1 cellular context compared by ENCODE assay signal in the genomic region with DNA sequence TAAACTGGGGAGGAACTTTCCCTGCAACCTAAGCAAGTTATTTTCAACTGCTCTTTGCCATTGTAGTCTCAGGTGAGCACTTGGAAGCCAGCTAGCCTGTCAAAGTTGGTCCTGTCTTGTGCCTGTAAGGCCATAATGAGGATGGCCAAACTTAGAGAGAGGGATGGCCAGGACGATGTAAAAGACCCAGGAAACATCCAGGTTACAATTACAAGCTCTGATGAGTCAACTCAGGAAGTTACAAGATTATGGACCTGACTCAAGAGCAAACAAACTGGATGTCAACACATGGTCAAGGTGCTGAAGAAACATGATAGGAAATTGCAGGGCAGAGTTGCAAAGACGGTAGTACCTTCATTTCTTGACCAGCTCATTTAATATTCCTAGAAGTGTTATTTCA.
TF ChIP-seq lines count a peak whose summit lies in the region.

No MANE protein-coding gene starts in this region.

TF ChIP-seq in HepG2, 621 proteins besides CTCF, POLR2A, EP300 and RAD21 (continued from another document and continues in another):
- TF ChIP-seq, protein P1, sequence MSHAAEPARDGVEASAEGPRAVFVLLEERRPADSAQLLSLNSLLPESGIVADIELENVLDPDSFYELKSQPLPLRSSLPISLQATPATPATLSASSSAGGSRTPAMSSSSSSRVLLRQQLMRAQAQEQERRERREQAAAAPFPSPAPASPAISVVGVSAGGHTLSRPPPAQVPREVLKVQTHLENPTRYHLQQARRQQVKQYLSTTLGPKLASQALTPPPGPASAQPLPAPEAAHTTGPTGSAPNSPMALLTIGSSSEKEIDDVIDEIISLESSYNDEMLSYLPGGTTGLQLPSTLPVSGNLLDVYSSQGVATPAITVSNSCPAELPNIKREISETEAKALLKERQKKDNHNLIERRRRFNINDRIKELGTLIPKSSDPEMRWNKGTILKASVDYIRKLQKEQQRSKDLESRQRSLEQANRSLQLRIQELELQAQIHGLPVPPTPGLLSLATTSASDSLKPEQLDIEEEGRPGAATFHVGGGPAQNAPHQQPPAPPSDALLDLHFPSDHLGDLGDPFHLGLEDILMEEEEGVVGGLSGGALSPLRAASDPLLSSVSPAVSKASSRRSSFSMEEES (CRISPR knock-in tag; IDR thresholded peaks at IDR 0.05) = 0 out of 2 replicates have a peak, but pooled peaks have one; percentile 48
- TF ChIP-seq, protein P2, sequence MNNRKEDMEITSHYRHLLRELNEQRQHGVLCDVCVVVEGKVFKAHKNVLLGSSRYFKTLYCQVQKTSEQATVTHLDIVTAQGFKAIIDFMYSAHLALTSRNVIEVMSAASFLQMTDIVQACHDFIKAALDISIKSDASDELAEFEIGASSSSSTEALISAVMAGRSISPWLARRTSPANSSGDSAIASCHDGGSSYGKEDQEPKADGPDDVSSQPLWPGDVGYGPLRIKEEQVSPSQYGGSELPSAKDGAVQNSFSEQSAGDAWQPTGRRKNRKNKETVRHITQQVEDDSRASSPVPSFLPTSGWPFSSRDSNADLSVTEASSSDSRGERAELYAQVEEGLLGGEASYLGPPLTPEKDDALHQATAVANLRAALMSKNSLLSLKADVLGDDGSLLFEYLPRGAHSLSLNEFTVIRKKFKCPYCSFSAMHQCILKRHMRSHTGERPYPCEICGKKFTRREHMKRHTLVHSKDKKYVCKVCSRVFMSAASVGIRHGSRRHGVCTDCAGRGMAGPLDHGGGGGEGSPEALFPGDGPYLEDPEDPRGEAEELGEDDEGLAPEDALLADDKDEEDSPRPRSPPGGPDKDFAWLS (CRISPR knock-in tag; IDR thresholded peaks at IDR 0.05; ENCODE audit: borderline replicate concordance) = no peak
- no peak for TF ChIP-seq MEIS2 (CRISPR knock-in tag; IDR thresholded peaks at IDR 0.05)
- TF ChIP-seq ZNF550 (CRISPR knock-in tag; IDR thresholded peaks at IDR 0.05; ENCODE audit: borderline replicate concordance) = no peak
- peak; percentile 78; the same call in 1 of the 2 replicates for TF ChIP-seq SIN3A (IDR thresholded peaks at IDR 0.05; ENCODE audit: borderline replicate concordance, low read depth, low read length)
- 0 out of 2 replicates have a peak, but pooled peaks have one; percentile 31 for TF ChIP-seq ERF (CRISPR knock-in tag; IDR thresholded peaks at IDR 0.05)
- TF ChIP-seq, protein P3, sequence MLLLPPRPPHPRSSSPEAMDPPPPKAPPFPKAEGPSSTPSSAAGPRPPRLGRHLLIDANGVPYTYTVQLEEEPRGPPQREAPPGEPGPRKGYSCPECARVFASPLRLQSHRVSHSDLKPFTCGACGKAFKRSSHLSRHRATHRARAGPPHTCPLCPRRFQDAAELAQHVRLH (CRISPR knock-in tag; IDR thresholded peaks at IDR 0.05; ENCODE audit: borderline replicate concordance, low read depth) = peak; percentile 36; the same call in 1 of the 2 replicates
- TF ChIP-seq DPF2 (CRISPR knock-in tag; IDR thresholded peaks at IDR 0.05; ENCODE audit: borderline replicate concordance, low read depth) = peak; percentile 74
- no peak for TF ChIP-seq ZNF660 (CRISPR knock-in tag; IDR thresholded peaks at IDR 0.05; ENCODE audit: borderline replicate concordance, low read depth)
- TF ChIP-seq, protein P4, sequence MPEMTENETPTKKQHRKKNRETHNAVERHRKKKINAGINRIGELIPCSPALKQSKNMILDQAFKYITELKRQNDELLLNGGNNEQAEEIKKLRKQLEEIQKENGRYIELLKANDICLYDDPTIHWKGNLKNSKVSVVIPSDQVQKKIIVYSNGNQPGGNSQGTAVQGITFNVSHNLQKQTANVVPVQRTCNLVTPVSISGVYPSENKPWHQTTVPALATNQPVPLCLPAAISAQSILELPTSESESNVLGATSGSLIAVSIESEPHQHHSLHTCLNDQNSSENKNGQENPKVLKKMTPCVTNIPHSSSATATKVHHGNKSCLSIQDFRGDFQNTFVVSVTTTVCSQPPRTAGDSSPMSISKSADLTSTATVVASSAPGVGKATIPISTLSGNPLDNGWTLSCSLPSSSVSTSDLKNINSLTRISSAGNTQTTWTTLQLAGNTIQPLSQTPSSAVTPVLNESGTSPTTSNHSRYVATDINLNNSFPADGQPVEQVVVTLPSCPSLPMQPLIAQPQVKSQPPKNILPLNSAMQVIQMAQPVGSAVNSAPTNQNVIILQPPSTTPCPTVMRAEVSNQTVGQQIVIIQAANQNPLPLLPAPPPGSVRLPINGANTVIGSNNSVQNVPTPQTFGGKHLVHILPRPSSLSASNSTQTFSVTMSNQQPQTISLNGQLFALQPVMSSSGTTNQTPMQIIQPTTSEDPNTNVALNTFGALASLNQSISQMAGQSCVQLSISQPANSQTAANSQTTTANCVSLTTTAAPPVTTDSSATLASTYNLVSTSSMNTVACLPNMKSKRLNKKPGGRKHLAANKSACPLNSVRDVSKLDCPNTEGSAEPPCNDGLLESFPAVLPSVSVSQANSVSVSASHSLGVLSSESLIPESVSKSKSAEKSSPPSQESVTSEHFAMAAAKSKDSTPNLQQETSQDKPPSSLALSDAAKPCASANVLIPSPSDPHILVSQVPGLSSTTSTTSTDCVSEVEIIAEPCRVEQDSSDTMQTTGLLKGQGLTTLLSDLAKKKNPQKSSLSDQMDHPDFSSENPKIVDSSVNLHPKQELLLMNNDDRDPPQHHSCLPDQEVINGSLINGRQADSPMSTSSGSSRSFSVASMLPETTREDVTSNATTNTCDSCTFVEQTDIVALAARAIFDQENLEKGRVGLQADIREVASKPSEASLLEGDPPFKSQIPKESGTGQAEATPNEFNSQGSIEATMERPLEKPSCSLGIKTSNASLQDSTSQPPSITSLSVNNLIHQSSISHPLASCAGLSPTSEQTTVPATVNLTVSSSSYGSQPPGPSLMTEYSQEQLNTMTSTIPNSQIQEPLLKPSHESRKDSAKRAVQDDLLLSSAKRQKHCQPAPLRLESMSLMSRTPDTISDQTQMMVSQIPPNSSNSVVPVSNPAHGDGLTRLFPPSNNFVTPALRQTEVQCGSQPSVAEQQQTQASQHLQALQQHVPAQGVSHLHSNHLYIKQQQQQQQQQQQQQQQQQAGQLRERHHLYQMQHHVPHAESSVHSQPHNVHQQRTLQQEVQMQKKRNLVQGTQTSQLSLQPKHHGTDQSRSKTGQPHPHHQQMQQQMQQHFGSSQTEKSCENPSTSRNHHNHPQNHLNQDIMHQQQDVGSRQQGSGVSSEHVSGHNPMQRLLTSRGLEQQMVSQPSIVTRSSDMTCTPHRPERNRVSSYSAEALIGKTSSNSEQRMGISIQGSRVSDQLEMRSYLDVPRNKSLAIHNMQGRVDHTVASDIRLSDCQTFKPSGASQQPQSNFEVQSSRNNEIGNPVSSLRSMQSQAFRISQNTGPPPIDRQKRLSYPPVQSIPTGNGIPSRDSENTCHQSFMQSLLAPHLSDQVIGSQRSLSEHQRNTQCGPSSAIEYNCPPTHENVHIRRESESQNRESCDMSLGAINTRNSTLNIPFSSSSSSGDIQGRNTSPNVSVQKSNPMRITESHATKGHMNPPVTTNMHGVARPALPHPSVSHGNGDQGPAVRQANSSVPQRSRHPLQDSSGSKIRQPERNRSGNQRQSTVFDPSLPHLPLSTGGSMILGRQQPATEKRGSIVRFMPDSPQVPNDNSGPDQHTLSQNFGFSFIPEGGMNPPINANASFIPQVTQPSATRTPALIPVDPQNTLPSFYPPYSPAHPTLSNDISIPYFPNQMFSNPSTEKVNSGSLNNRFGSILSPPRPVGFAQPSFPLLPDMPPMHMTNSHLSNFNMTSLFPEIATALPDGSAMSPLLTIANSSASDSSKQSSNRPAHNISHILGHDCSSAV (CRISPR knock-in tag; IDR thresholded peaks at IDR 0.05; ENCODE audit: borderline replicate concordance) = no peak
- no peak for TF ChIP-seq LCORL (IDR thresholded peaks at IDR 0.05)
- TF ChIP-seq LCORL (CRISPR knock-in tag; IDR thresholded peaks at IDR 0.05) = 0 out of 2 replicates have a peak, but pooled peaks have one; percentile 35
- peak; percentile 69; the same call in 1 of the 2 replicates for TF ChIP-seq ZNF614 (CRISPR knock-in tag; IDR thresholded peaks at IDR 0.05; ENCODE audit: borderline replicate concordance)
- no peak for TF ChIP-seq ZBTB8A (CRISPR knock-in tag; IDR thresholded peaks at IDR 0.05; ENCODE audit: borderline replicate concordance, low read depth)
- no peak for TF ChIP-seq FOXP1 (IDR thresholded peaks at IDR 0.05)
- TF ChIP-seq FOXP1 (CRISPR knock-in tag; IDR thresholded peaks at IDR 0.05) = peak; percentile 83
- TF ChIP-seq, protein P5, sequence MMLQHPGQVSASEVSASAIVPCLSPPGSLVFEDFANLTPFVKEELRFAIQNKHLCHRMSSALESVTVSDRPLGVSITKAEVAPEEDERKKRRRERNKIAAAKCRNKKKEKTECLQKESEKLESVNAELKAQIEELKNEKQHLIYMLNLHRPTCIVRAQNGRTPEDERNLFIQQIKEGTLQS (CRISPR knock-in tag; IDR thresholded peaks at IDR 0.05) = peak; percentile 86
- 0 out of 2 replicates have a peak, but pooled peaks have one; percentile 22 for TF ChIP-seq RBFOX2 (IDR thresholded peaks at IDR 0.05; ENCODE audit: low read depth, low read length)
- no peak for TF ChIP-seq ATRX (CRISPR knock-in tag; IDR thresholded peaks at IDR 0.05; ENCODE audit: borderline replicate concordance)
- TF ChIP-seq, protein P6, sequence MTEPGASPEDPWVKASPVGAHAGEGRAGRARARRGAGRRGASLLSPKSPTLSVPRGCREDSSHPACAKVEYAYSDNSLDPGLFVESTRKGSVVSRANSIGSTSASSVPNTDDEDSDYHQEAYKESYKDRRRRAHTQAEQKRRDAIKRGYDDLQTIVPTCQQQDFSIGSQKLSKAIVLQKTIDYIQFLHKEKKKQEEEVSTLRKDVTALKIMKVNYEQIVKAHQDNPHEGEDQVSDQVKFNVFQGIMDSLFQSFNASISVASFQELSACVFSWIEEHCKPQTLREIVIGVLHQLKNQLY (CRISPR knock-in tag; IDR thresholded peaks at IDR 0.05) = 0 out of 2 replicates have a peak, but pooled peaks have one; percentile 20
- TF ChIP-seq, protein P7, sequence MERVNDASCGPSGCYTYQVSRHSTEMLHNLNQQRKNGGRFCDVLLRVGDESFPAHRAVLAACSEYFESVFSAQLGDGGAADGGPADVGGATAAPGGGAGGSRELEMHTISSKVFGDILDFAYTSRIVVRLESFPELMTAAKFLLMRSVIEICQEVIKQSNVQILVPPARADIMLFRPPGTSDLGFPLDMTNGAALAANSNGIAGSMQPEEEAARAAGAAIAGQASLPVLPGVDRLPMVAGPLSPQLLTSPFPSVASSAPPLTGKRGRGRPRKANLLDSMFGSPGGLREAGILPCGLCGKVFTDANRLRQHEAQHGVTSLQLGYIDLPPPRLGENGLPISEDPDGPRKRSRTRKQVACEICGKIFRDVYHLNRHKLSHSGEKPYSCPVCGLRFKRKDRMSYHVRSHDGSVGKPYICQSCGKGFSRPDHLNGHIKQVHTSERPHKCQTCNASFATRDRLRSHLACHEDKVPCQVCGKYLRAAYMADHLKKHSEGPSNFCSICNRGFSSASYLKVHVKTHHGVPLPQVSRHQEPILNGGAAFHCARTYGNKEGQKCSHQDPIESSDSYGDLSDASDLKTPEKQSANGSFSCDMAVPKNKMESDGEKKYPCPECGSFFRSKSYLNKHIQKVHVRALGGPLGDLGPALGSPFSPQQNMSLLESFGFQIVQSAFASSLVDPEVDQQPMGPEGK (CRISPR knock-in tag; IDR thresholded peaks at IDR 0.05) = 0 out of 2 replicates have a peak, but pooled peaks have one; percentile 28
- TF ChIP-seq, protein P8, sequence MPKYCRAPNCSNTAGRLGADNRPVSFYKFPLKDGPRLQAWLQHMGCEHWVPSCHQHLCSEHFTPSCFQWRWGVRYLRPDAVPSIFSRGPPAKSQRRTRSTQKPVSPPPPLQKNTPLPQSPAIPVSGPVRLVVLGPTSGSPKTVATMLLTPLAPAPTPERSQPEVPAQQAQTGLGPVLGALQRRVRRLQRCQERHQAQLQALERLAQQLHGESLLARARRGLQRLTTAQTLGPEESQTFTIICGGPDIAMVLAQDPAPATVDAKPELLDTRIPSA (CRISPR knock-in tag; IDR thresholded peaks at IDR 0.05; ENCODE audit: borderline replicate concordance) = no peak
- TF ChIP-seq, protein P9, sequence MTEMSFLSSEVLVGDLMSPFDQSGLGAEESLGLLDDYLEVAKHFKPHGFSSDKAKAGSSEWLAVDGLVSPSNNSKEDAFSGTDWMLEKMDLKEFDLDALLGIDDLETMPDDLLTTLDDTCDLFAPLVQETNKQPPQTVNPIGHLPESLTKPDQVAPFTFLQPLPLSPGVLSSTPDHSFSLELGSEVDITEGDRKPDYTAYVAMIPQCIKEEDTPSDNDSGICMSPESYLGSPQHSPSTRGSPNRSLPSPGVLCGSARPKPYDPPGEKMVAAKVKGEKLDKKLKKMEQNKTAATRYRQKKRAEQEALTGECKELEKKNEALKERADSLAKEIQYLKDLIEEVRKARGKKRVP (CRISPR knock-in tag; IDR thresholded peaks at IDR 0.05) = peak in 1 of 2 experiments; percentile 90; a peak in 2 of 4 replicates
- TF ChIP-seq RARA (CRISPR knock-in tag; IDR thresholded peaks at IDR 0.05) = peak; percentile 91
- no peak for TF ChIP-seq SIX4 (CRISPR knock-in tag; IDR thresholded peaks at IDR 0.05)
- TF ChIP-seq FOXA3 (CRISPR knock-in tag; IDR thresholded peaks at IDR 0.05) = peak; percentile 90
- TF ChIP-seq, protein P10, sequence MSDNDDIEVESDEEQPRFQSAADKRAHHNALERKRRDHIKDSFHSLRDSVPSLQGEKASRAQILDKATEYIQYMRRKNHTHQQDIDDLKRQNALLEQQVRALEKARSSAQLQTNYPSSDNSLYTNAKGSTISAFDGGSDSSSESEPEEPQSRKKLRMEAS (IDR thresholded peaks at IDR 0.05) = peak; percentile 57; the same call in 1 of the 2 replicates
- TF ChIP-seq, protein P11, sequence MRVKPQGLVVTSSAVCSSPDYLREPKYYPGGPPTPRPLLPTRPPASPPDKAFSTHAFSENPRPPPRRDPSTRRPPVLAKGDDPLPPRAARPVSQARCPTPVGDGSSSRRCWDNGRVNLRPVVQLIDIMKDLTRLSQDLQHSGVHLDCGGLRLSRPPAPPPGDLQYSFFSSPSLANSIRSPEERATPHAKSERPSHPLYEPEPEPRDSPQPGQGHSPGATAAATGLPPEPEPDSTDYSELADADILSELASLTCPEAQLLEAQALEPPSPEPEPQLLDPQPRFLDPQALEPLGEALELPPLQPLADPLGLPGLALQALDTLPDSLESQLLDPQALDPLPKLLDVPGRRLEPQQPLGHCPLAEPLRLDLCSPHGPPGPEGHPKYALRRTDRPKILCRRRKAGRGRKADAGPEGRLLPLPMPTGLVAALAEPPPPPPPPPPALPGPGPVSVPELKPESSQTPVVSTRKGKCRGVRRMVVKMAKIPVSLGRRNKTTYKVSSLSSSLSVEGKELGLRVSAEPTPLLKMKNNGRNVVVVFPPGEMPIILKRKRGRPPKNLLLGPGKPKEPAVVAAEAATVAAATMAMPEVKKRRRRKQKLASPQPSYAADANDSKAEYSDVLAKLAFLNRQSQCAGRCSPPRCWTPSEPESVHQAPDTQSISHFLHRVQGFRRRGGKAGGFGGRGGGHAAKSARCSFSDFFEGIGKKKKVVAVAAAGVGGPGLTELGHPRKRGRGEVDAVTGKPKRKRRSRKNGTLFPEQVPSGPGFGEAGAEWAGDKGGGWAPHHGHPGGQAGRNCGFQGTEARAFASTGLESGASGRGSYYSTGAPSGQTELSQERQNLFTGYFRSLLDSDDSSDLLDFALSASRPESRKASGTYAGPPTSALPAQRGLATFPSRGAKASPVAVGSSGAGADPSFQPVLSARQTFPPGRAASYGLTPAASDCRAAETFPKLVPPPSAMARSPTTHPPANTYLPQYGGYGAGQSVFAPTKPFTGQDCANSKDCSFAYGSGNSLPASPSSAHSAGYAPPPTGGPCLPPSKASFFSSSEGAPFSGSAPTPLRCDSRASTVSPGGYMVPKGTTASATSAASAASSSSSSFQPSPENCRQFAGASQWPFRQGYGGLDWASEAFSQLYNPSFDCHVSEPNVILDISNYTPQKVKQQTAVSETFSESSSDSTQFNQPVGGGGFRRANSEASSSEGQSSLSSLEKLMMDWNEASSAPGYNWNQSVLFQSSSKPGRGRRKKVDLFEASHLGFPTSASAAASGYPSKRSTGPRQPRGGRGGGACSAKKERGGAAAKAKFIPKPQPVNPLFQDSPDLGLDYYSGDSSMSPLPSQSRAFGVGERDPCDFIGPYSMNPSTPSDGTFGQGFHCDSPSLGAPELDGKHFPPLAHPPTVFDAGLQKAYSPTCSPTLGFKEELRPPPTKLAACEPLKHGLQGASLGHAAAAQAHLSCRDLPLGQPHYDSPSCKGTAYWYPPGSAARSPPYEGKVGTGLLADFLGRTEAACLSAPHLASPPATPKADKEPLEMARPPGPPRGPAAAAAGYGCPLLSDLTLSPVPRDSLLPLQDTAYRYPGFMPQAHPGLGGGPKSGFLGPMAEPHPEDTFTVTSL (CRISPR knock-in tag; IDR thresholded peaks at IDR 0.05; ENCODE audit: borderline replicate concordance) = peak; percentile 77
